ENCODE assay signal across 10 cellular contexts in the genomic region with DNA sequence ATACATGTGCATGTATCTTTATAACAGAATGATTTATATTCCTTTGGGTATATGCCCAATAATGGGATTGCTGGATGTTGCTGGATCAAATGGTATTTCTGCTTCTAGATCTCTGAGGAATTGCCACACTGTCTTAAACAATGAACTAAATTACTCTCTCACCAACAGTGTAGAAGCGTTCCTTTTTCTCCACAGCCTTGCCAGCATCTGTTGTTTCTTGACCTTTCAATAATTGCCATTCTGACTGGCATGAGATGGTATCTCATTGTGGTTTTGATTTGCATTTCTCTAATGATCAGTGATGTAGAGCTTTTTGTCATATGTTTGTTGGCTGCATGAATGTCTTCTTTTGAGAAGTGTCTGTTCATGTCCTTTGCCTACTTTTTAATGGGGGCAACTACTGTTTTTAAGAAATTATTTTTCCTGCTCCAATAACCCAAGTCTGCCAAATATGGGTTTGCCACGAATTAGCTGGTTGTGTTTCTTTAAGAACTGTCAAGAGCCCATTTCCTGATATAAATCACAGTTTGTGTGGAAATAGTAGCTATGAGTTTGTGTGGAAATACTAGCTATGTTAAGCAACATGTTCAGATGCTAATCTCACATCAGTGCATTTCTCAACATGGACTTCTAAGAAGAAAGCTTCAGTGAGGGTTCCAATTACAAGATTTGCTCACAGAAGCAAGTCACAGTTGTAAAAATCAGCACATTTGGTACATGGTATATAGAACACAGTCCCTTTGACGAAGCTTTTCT.
A peak's percentile ranks its signal among the peaks of the same experiment; 100 is the strongest.
DNase-seq lines count a peak whose midpoint lies in the region; ATAC-seq and TF ChIP-seq lines count a peak whose summit lies in the region.
"Had no signal": no experiment of that assay in that cellular context is flagged by ENCODE, and none has a peak within 500 bp of the region (broad histone marks: within the 10 kb centered on the region; RNA-seq: fewer than 3 reads in every experiment).

No MANE protein-coding gene starts in this region.

- H3K4me3 ChIP-seq in vagina (no peak overlapping the region), neural progenitor cell (no peak overlapping the region)

- H3K4me2 ChIP-seq in neural progenitor cell, result no peak overlapping the region

- no peak overlapping the region for H3K27ac ChIP-seq in vagina
- no peak overlapping the region for H3K27ac ChIP-seq in neural progenitor cell

- no peak overlapping the region for H3K9ac ChIP-seq in neural progenitor cell

- no peaks in the 10 kb centered on the region for H3K79me2 ChIP-seq in neural progenitor cell (ENCODE audit: low read depth)

- no peak overlapping the region for H3K27ac Mint-ChIP-seq in neural progenitor cell
- H3K27ac Mint-ChIP-seq: naive B cell had no signal

- peaks cover 5% of the 10 kb centered on the region for H3K4me1 Mint-ChIP-seq in neural progenitor cell

- no peaks in the 10 kb centered on the region for H3F3A ChIP-seq in neural progenitor cell (ENCODE audit: low read depth)

- H3K36me3 Mint-ChIP-seq in neural progenitor cell, result peaks cover 4% of the 10 kb centered on the region

- H3K9me3 ChIP-seq in vagina, result no peaks in the 10 kb centered on the region
- peaks cover 4% of the 10 kb centered on the region for H3K9me3 ChIP-seq in neural progenitor cell (ENCODE audit: low read depth)

- H3K36me3 ChIP-seq in vagina (no peaks in the 10 kb centered on the region), neural progenitor cell (no peaks in the 10 kb centered on the region)

- ATAC-seq in omental fat pad (ENCODE audit: low FRiP score), result peak; percentile 72
- no peak for ATAC-seq in HG02981 (IDR thresholded peaks at IDR 0.05; ENCODE audit: unreplicated experiment)
- ATAC-seq: activated T-cell treated with anti-CD3 and anti-CD28 coated beads, Interleukin-2, amount 50 U/mL, for 4 hours had no signal

- no peaks in the 10 kb centered on the region for H3K27me3 ChIP-seq in vagina
- no peaks in the 10 kb centered on the region for H3K27me3 ChIP-seq in neural progenitor cell

- H3K4me1 ChIP-seq in vagina (peaks cover 7% of the 10 kb centered on the region), neural progenitor cell (no peaks in the 10 kb centered on the region)

- H3K9me3 Mint-ChIP-seq in neural progenitor cell, result peaks cover 20% of the 10 kb centered on the region

- no peaks in the 10 kb centered on the region for H3K27me3 Mint-ChIP-seq in neural progenitor cell (ENCODE audit: insufficient read depth, low read depth)
- H3K27me3 Mint-ChIP-seq: naive B cell had no signal

- intact Hi-C loops in posterior cingulate gyrus (cut with DNase I), result no loop called here
- intact Hi-C loops in vagina (cut with DNase I), result no loop called here

- H2AFZ ChIP-seq in neural progenitor cell (replicated peaks), result no peak overlapping the region

- no peak overlapping the region for H3K4me3 Mint-ChIP-seq in neural progenitor cell
- H3K4me3 Mint-ChIP-seq: activated T-cell treated with anti-CD3 and anti-CD28 coated beads, Interleukin-2, amount 50 U/mL, for 4 hours; naive B cell had no signal

- DNase-seq in ELR (ENCODE audit: low read depth), result peak; percentile 41
- peak; percentile 16 to 48 for DNase-seq in NCI-H526 (lab: John Stamatoyannopoulos, UW)
- peak; percentile 28 for DNase-seq in dermis blood vessel endothelial cell
- DNase-seq in omental fat pad (ENCODE audit: low spot score), result no peak
- no peak for DNase-seq in posterior cingulate gyrus
- DNase-seq in vagina (ENCODE audit: extremely low spot score in 2 of 2), result no peak
- no peak for DNase-seq in neural progenitor cell (ENCODE audit: low spot score)
- DNase-seq: activated T-cell treated with anti-CD3 and anti-CD28 coated beads, Interleukin-2, amount 50 U/mL, for 4 hours; naive B cell had no signal

- no peaks in the 10 kb centered on the region for H4K20me1 ChIP-seq in neural progenitor cell (ENCODE audit: low read depth)

- TF ChIP-seq CTCF in omental fat pad (IDR thresholded peaks at IDR 0.05) (no peak), vagina (IDR thresholded peaks at IDR 0.05) (no peak), neural progenitor cell (IDR thresholded peaks at IDR 0.05) (no peak)

- TF ChIP-seq POLR2A in vagina (IDR thresholded peaks at IDR 0.05), result no peak

Comparison
In these comparisons a context has a peak if more than half of its experiments do, and no peak if none do; other contexts are left out.
1. DNase-seq: peak in ELR (single experiment), NCI-H526 (2 of 2) and dermis blood vessel endothelial cell (single experiment); none in omental fat pad (single experiment), posterior cingulate gyrus (0 of 10), vagina (0 of 2) and neural progenitor cell (single experiment).